Comparison of ENCODE assay signal across 1 cellular context in the genomic region with DNA sequence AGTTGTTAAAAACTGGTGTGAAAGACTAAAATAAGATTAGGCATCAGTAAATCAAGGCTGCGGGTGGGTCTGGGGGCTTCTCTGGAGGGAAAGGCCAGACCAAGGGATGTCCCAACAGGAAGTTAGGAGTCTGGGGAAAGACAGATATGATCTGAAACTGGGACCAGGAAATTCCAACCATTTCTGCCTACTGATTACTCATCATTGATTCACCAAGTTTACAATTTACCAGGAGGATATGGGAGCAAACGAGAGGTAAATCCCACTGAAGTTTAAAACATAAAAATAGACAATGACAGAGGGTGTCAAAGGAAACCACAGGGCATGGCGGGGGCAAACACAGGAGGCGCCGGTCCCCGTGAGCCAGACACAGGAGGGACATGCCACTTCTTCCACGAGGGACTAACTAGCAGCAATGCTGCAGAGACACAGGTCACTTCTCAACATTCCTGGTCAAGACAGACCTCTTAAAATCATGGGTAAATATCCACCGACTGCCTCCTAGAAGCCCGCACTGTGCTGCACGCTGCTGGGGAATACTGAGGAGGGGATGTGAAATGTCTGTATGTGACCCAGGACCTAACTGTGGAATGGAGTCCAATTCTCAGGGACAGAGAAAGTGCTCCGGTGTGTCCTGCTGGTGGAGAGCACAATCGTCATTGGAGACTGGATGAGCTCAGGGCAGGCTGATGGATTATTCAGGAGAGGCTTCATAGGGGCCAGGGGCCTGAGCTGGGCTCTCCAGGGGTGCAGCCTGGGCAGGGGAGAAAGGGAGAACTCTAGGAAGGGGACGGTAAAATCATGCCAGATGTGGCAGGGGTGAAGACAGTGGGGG.
TF ChIP-seq lines count a peak whose summit lies in the region.

No MANE protein-coding gene starts in this region.

TF ChIP-seq in SK-N-SH, 30 proteins besides CTCF, POLR2A, EP300 and RAD21 (continued from another document):
- TF ChIP-seq JUND (IDR thresholded peaks at IDR 0.05) (peak; percentile 99), SMC3 (IDR thresholded peaks at IDR 0.05; ENCODE audit: low read depth, low read length) (no peak), YY1 (IDR thresholded peaks at IDR 0.05; ENCODE audit: low read depth) (no peak), RCOR1 (IDR thresholded peaks at IDR 0.05; ENCODE audit: low read length) (no peak), TEAD4 (IDR thresholded peaks at IDR 0.05; ENCODE audit: borderline replicate concordance, insufficient read depth) (peak; percentile 99), RFX5 (IDR thresholded peaks at IDR 0.05; ENCODE audit: low read length) (no peak), GABPA (IDR thresholded peaks at IDR 0.05; ENCODE audit: low read depth) (no peak; the same call in 1 of the 2 replicates), TCF12 (IDR thresholded peaks at IDR 0.05) (peak; percentile 97), FOSL2 (IDR thresholded peaks at IDR 0.05; ENCODE audit: borderline replicate concordance, low read depth) (peak; percentile 99), ELF1 (IDR thresholded peaks at IDR 0.05) (peak; percentile 60; the same call in 1 of the 2 replicates), FOXJ3 (CRISPR knock-in tag; IDR thresholded peaks at IDR 0.05) (no peak), SIN3A (IDR thresholded peaks at IDR 0.05; ENCODE audit: borderline replicate concordance, low read depth, low read length) (peak; percentile 95; the same call in 1 of the 2 replicates), NRF1 (IDR thresholded peaks at IDR 0.05; ENCODE audit: low read depth, low read length) (no peak), RXRA (IDR thresholded peaks at IDR 0.05; ENCODE audit: borderline replicate concordance, low read depth) (peak; percentile 99)
- TF ChIP-seq, protein P1, sequence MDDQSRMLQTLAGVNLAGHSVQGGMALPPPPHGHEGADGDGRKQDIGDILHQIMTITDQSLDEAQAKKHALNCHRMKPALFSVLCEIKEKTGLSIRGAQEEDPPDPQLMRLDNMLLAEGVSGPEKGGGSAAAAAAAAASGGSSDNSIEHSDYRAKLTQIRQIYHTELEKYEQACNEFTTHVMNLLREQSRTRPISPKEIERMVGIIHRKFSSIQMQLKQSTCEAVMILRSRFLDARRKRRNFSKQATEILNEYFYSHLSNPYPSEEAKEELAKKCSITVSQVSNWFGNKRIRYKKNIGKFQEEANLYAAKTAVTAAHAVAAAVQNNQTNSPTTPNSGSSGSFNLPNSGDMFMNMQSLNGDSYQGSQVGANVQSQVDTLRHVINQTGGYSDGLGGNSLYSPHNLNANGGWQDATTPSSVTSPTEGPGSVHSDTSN (IDR thresholded peaks at IDR 0.05): peak; percentile 91
TF ChIP-seq in SK-N-SH: peak in this region for 15.
